In the genomic region with DNA sequence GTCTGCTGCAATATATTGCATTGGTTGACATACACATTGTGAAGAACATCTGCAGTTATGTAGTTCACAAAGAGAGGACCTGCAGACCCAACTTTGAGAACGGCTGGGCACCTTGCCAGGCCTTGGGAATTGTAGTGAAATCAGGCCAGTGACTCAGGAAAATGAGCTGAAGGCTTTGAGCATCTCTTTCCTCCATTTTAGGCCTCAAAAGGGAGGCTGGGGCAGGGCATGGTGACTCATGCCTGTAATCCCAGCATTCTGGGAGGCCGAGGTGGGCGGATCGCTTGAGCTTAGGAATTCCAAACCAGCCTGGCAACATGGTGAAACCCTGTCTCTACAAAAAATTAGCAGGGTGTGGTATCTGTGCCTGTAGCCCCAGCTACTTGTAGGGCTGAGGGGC, we compare ENCODE assay signal across 9 cellular contexts. TPM values are rescaled to one million over a fixed set of nuclear protein-coding genes. Genes with fewer than 3 reads are reported as not detected.
DNase-seq lines count a peak whose midpoint lies in the region; ATAC-seq and TF ChIP-seq lines count a peak whose summit lies in the region.
"Had no signal": no experiment of that assay in that cellular context is flagged by ENCODE, and none has a peak within 500 bp of the region (broad histone marks: within the 10 kb centered on the region; RNA-seq: fewer than 3 reads in every experiment).

No MANE protein-coding gene starts in this region.

- no peaks in the 10 kb centered on the region; the same call in none of the 2 replicates for H3K27me3 Mint-ChIP-seq in HFFc6 (ENCODE audit: insufficient read depth)
- H3K27me3 Mint-ChIP-seq in activated T-helper 17 cell treated with anti-CD3 and anti-CD28 coated beads, Interleukin-2, amount 50 U/mL, for 72 hours: no peaks in the 10 kb centered on the region

- H3K36me3 Mint-ChIP-seq in HFFc6 (ENCODE audit: low read depth): peaks cover 21% of the 10 kb centered on the region; the same call in 1 of the 2 replicates
- peaks cover 12% of the 10 kb centered on the region for H3K36me3 Mint-ChIP-seq in activated T-helper 17 cell treated with anti-CD3 and anti-CD28 coated beads, Interleukin-2, amount 50 U/mL, for 72 hours (ENCODE audit: low read depth)
- peaks cover 29% of the 10 kb centered on the region for H3K36me3 Mint-ChIP-seq in stimulated activated effector memory CD8-positive, alpha-beta T cell treated with anti-CD3 and anti-CD28 coated beads, Interleukin-12 subunit alpha, Interleukin-12 subunit beta, amount 100 ng/mL, for 72 hours

- no peaks in the 10 kb centered on the region for H3K36me3 ChIP-seq in right atrium auricular region

- H3K4me3 ChIP-seq in right atrium auricular region: peak overlapping the region in 1 of 2 donors; percentile 94

- no peaks in the 10 kb centered on the region for H3K9me3 Mint-ChIP-seq in HFFc6
- no peaks in the 10 kb centered on the region for H3K9me3 Mint-ChIP-seq in activated T-helper 17 cell treated with anti-CD3 and anti-CD28 coated beads, Interleukin-2, amount 50 U/mL, for 72 hours
- no peaks in the 10 kb centered on the region for H3K9me3 Mint-ChIP-seq in stimulated activated effector memory CD8-positive, alpha-beta T cell treated with anti-CD3 and anti-CD28 coated beads, Interleukin-12 subunit alpha, Interleukin-12 subunit beta, amount 100 ng/mL, for 72 hours

- H3K27ac Mint-ChIP-seq in HFFc6: peak overlapping the region; percentile 97
- H3K27ac Mint-ChIP-seq in activated T-helper 17 cell treated with anti-CD3 and anti-CD28 coated beads, Interleukin-2, amount 50 U/mL, for 72 hours: no peak overlapping the region
- no peak overlapping the region for H3K27ac Mint-ChIP-seq in stimulated activated effector memory CD8-positive, alpha-beta T cell treated with anti-CD3 and anti-CD28 coated beads, Interleukin-12 subunit alpha, Interleukin-12 subunit beta, amount 100 ng/mL, for 72 hours

- no peak for ATAC-seq in activated T-helper 17 cell treated with anti-CD3 and anti-CD28 coated beads, Interleukin-2, amount 50 U/mL, for 72 hours (replicated peaks)
- no peak for ATAC-seq in stimulated activated effector memory CD8-positive, alpha-beta T cell treated with anti-CD3 and anti-CD28 coated beads, Interleukin-12 subunit alpha, Interleukin-12 subunit beta, amount 100 ng/mL, for 72 hours
- no peak for ATAC-seq in HG03108 (IDR thresholded peaks at IDR 0.05; ENCODE audit: unreplicated experiment)
- no peak for ATAC-seq in HG03457 (IDR thresholded peaks at IDR 0.05; ENCODE audit: unreplicated experiment)
- ATAC-seq in HG03175 (IDR thresholded peaks at IDR 0.05; ENCODE audit: unreplicated experiment): no peak

- peaks cover 0 to 39% of the 10 kb centered on the region in 2 donors for H3K4me1 ChIP-seq in right atrium auricular region
- H3K4me1 ChIP-seq: parathyroid adenoma had no signal

- H3K9me3 ChIP-seq in right atrium auricular region: no peaks in the 10 kb centered on the region

- H3K4me3 Mint-ChIP-seq in HFFc6: peak overlapping the region; percentile 96
- peak overlapping the region; percentile 90 for H3K4me3 Mint-ChIP-seq in activated T-helper 17 cell treated with anti-CD3 and anti-CD28 coated beads, Interleukin-2, amount 50 U/mL, for 72 hours
- peak overlapping the region; percentile 83 for H3K4me3 Mint-ChIP-seq in stimulated activated effector memory CD8-positive, alpha-beta T cell treated with anti-CD3 and anti-CD28 coated beads, Interleukin-12 subunit alpha, Interleukin-12 subunit beta, amount 100 ng/mL, for 72 hours

- no peaks in the 10 kb centered on the region for H3K27me3 ChIP-seq in right atrium auricular region

- DNase-seq in AG08396 (ENCODE audit: low spot score): peak; percentile 58
- peak; percentile 51 for DNase-seq in HFFc6
- peak; percentile 62 for DNase-seq in right atrium auricular region (ENCODE audit: low spot score)
- DNase-seq in stimulated activated effector memory CD8-positive, alpha-beta T cell treated with anti-CD3 and anti-CD28 coated beads, Interleukin-12 subunit alpha, Interleukin-12 subunit beta, amount 100 ng/mL, for 72 hours (ENCODE audit: low spot score in 2 of 2): no peak

- TF ChIP-seq CTCF in HFFc6 (IDR thresholded peaks at IDR 0.05): no peak
- no peak for TF ChIP-seq CTCF in right atrium auricular region (IDR thresholded peaks at IDR 0.05)

- peaks cover 32% of the 10 kb centered on the region for H3K4me1 Mint-ChIP-seq in HFFc6 (ENCODE audit: low read depth)
- H3K4me1 Mint-ChIP-seq in activated T-helper 17 cell treated with anti-CD3 and anti-CD28 coated beads, Interleukin-2, amount 50 U/mL, for 72 hours: peaks cover 16% of the 10 kb centered on the region
- peaks cover 25% of the 10 kb centered on the region for H3K4me1 Mint-ChIP-seq in stimulated activated effector memory CD8-positive, alpha-beta T cell treated with anti-CD3 and anti-CD28 coated beads, Interleukin-12 subunit alpha, Interleukin-12 subunit beta, amount 100 ng/mL, for 72 hours

- H3K27ac ChIP-seq in right atrium auricular region: no peak overlapping the region

RNA-seq across cellular contexts. Expression of gene IPPK, which starts 1.4 kb away (rescaled TPM):
- 10 to 100 TPM; 10.0 to 14.0 (median 12.5) TPM for total RNA-seq in HFFc6 (2021; fragmentation: NEBNext Ultra II Directional; extraction: Animal tissue kit (Norgen Biotek cat#: 25700))
- total RNA-seq in activated T-helper 17 cell treated with anti-CD3 and anti-CD28 coated beads, Interleukin-2, amount 50 U/mL, for 72 hours: 10 to 100 TPM; 15.1 to 18.1 TPM
- total RNA-seq in right atrium auricular region: 10 to 100 TPM in 1 of 2 donors, 1 to 10 TPM in 1; 8.9 to 13.1 TPM

Comparison
In these comparisons a context has a peak if more than half of its experiments do, and no peak if none do; other contexts are left out.
1. DNase-seq: peak in AG08396 (single experiment), HFFc6 (single experiment) and right atrium auricular region (single experiment); none in stimulated activated effector memory CD8-positive, alpha-beta T cell treated with anti-CD3 and anti-CD28 coated beads, Interleukin-12 subunit alpha, Interleukin-12 subunit beta, amount 100 ng/mL, for 72 hours (0 of 2).
2. Peak in every context shown above with its lines, with median percentiles within 50 percentile points of each other: H3K4me3 Mint-ChIP-seq.